17 cellular contexts compared by ENCODE assay signal in the genomic region with DNA sequence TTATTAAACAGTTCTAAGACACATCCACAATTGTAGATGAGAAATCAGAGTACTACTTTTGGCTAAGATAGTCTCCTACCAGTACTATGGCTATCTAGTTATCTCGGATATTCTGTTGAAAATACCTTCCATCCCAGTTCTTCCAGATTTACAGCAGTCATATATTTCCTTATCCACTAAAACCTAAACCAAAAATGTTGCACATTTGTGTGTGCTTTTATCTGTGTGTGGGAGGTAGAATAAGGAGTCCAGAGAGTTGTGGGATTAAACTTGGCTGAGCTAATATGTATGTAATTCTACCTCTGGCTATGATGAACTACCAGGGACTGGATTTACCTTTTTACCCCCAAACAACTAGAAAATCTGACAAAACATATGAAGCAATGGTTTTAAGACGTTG. TPM values are rescaled to one million over a fixed set of nuclear protein-coding genes. Genes with fewer than 3 reads are reported as not detected.
DNase-seq lines count a peak whose midpoint lies in the region; ATAC-seq and TF ChIP-seq lines count a peak whose summit lies in the region.
"Had no signal": no experiment of that assay in that cellular context is flagged by ENCODE, and none has a peak within 500 bp of the region (broad histone marks: within the 10 kb centered on the region; RNA-seq: fewer than 3 reads in every experiment).

No MANE protein-coding gene starts in this region.

- no peaks in the 10 kb centered on the region for H3K79me2 ChIP-seq in PC-9 (ENCODE audit: low read depth)

- intact Hi-C loops in PC-9 (cut with micrococcal nuclease; ENCODE audit: unreplicated experiment), result no loop called here

- H3K27me3 Mint-ChIP-seq in nephron (ENCODE audit: low read depth), result no peaks in the 10 kb centered on the region
- peaks cover 19% of the 10 kb centered on the region for H3K27me3 Mint-ChIP-seq in activated T-helper 17 cell treated with anti-CD3 and anti-CD28 coated beads, Interleukin-2, amount 50 U/mL, for 72 hours

- CTCF ChIA-PET in PC-9 (lab: Charles Lee), result no interaction called here

- no peaks in the 10 kb centered on the region for H3K36me3 Mint-ChIP-seq in nephron (ENCODE audit: low read depth)
- no peaks in the 10 kb centered on the region for H3K36me3 Mint-ChIP-seq in activated T-helper 17 cell treated with anti-CD3 and anti-CD28 coated beads, Interleukin-2, amount 50 U/mL, for 72 hours (ENCODE audit: low read depth)
- H3K36me3 Mint-ChIP-seq: CD4-positive, alpha-beta memory T cell had no signal

- peak overlapping the region; percentile 28 to 58 (median 51) for H3K27ac Mint-ChIP-seq in nephron
- no peak overlapping the region for H3K27ac Mint-ChIP-seq in activated T-helper 17 cell treated with anti-CD3 and anti-CD28 coated beads, Interleukin-2, amount 50 U/mL, for 72 hours
- H3K27ac Mint-ChIP-seq: CD4-positive, alpha-beta memory T cell; HFFc6 had no signal

- peak overlapping the region; percentile 49 for H3K27ac ChIP-seq in PC-9

- DNase-seq in NCI-H226, result peak; percentile 65
- no peak for DNase-seq in PC-9
- DNase-seq in stimulated activated naive CD4-positive, alpha-beta T cell (lab: John Stamatoyannopoulos, UW), result no peak
- DNase-seq in stimulated activated CD4-positive, alpha-beta T cell treated with anti-CD3 and anti-CD28 coated beads, Interleukin-15, amount 100 ng/mL, for 24 hours, result no peak
- DNase-seq: C1 segment of cervical spinal cord; Calu3; CD4-positive, alpha-beta memory T cell; COR-L47; DMS53; DMS79 treated with DMSO at 0.1 percent for 48 hours; GF-D8; GOT3 had no signal

- H3K4me1 Mint-ChIP-seq in nephron, result peaks cover 19% of the 10 kb centered on the region
- no peaks in the 10 kb centered on the region for H3K4me1 Mint-ChIP-seq in activated T-helper 17 cell treated with anti-CD3 and anti-CD28 coated beads, Interleukin-2, amount 50 U/mL, for 72 hours
- H3K4me1 Mint-ChIP-seq: CD4-positive, alpha-beta memory T cell had no signal

- H3K36me3 ChIP-seq in PC-9 (ENCODE audit: low read depth), result no peaks in the 10 kb centered on the region
- H3K36me3 ChIP-seq: HAP-1 had no signal

- no peak overlapping the region for H3K4me3 ChIP-seq in PC-9
- H3K4me3 ChIP-seq: HAP-1 had no signal

- H2AFZ ChIP-seq in PC-9, result no peak overlapping the region

- H3K9me2 ChIP-seq in PC-9 (ENCODE audit: insufficient read depth), result no peaks in the 10 kb centered on the region

- no peaks in the 10 kb centered on the region for H3K27me3 ChIP-seq in PC-9 (ENCODE audit: insufficient read depth, low read depth)

- BruUV-seq in PC-9 (replicated peaks; lab: Mats Ljungman, UMichigan), result no TSS peak

- POLR2A ChIA-PET in PC-9 (lab: Charles Lee; ENCODE audit: unreplicated experiment), result no interaction called here

- peak overlapping the region in 1 of 3 experiments; percentile 25 for H3K4me3 Mint-ChIP-seq in nephron
- no peak overlapping the region for H3K4me3 Mint-ChIP-seq in activated T-helper 17 cell treated with anti-CD3 and anti-CD28 coated beads, Interleukin-2, amount 50 U/mL, for 72 hours
- H3K4me3 Mint-ChIP-seq: CD4-positive, alpha-beta memory T cell; HFFc6 had no signal

- H3K4me1 ChIP-seq in PC-9 (replicated peaks; ENCODE audit: insufficient read depth), result peaks cover 20% of the 10 kb centered on the region
- H3K4me1 ChIP-seq: HAP-1 had no signal

- H3F3A ChIP-seq in PC-9 (ENCODE audit: insufficient read depth, low read depth), result peaks cover 14% of the 10 kb centered on the region

- no peak for TF ChIP-seq CTCF in PC-9 (conservative IDR thresholded peaks at IDR 0.05)
- TF ChIP-seq CTCF in nephron (IDR thresholded peaks at IDR 0.05; ENCODE audit: unreplicated experiment in 3 of 3), result no peak

- no peaks in the 10 kb centered on the region for H4K20me1 ChIP-seq in PC-9 (ENCODE audit: insufficient read depth)

- H3K9me3 ChIP-seq in PC-9 (ENCODE audit: insufficient read depth, low read depth), result no peaks in the 10 kb centered on the region
- H3K9me3 ChIP-seq: HAP-1 had no signal

- no peak for ATAC-seq in activated T-helper 17 cell treated with anti-CD3 and anti-CD28 coated beads, Interleukin-2, amount 50 U/mL, for 72 hours (replicated peaks)

- no peaks in the 10 kb centered on the region for H3K9me3 Mint-ChIP-seq in nephron
- H3K9me3 Mint-ChIP-seq in activated T-helper 17 cell treated with anti-CD3 and anti-CD28 coated beads, Interleukin-2, amount 50 U/mL, for 72 hours, result no peaks in the 10 kb centered on the region
- H3K9me3 Mint-ChIP-seq: CD4-positive, alpha-beta memory T cell; HFFc6 had no signal

- no peak overlapping the region for H3K4me2 ChIP-seq in PC-9

RNA-seq across cellular contexts. Expression of a gene that starts 17.5 kb away (rescaled TPM):
- total RNA-seq in PC-9 (2021), result 46.9 and 49.6 TPM in 2 replicates
- 10 to 100 TPM; 39.7 to 50.5 TPM for total RNA-seq in activated T-helper 17 cell treated with anti-CD3 and anti-CD28 coated beads, Interleukin-2, amount 50 U/mL, for 72 hours

RNA-seq across cellular contexts. Expression of a gene that starts 38.1 kb away (rescaled TPM):
- 8.0 and 11.1 TPM in 2 replicates for total RNA-seq in PC-9 (2021)
- total RNA-seq in activated T-helper 17 cell treated with anti-CD3 and anti-CD28 coated beads, Interleukin-2, amount 50 U/mL, for 72 hours, result 10 to 100 TPM; 12.9 to 16.4 TPM

RNA-seq across cellular contexts. Expression of a gene that starts 38.3 kb away (rescaled TPM):
- 8.0 and 8.2 TPM in 2 replicates for total RNA-seq in PC-9 (2021)
- total RNA-seq in activated T-helper 17 cell treated with anti-CD3 and anti-CD28 coated beads, Interleukin-2, amount 50 U/mL, for 72 hours, result 10 to 100 TPM; 10.5 to 11.8 TPM

RNA-seq across cellular contexts. Expression of a gene that starts 45.0 kb away (rescaled TPM):
- 0.07 TPM in 1 of 2 replicates, not detected in the other for total RNA-seq in PC-9 (2021)
- under 1 TPM in 1 of 2 donors, not detected in 1; 0.06 TPM for total RNA-seq in activated T-helper 17 cell treated with anti-CD3 and anti-CD28 coated beads, Interleukin-2, amount 50 U/mL, for 72 hours
- total RNA-seq: A673, Calu3, HFFc6 had no signal
